8 cellular contexts compared by ENCODE assay signal in genomic region chr6:97394160-97394748, GRCh38.
DNase-seq lines count a peak whose midpoint lies in the region; ATAC-seq, FAIRE-seq and TF ChIP-seq lines count a peak whose summit lies in the region.

No MANE protein-coding gene starts in this region.

- ATAC-seq in HG03565 (IDR thresholded peaks at IDR 0.05; ENCODE audit: unreplicated experiment), result peak; percentile 93
- peak; percentile 83 for ATAC-seq in foreskin keratinocyte

- peak; percentile 91 for FAIRE-seq in G401.6 (lab: Jason Lieb, UNC)

- H3K9me3 Mint-ChIP-seq in activated T-helper 1 cell treated with anti-CD3 and anti-CD28 coated beads, Interleukin-12 subunit alpha, Interleukin-12 subunit beta, Interleukin-2, Interleukin-4 antibody, amounts not matched to agents 30 ng/mL and 10 ng/mL and 1 ng/mL, durations not matched to agents 14 hours and 24 hours and 36 hours, result no peaks in the 10 kb centered on the region

- no peak overlapping the region for H3K27ac ChIP-seq in foreskin keratinocyte

- no peaks in the 10 kb centered on the region for H3K36me3 Mint-ChIP-seq in activated T-helper 1 cell treated with anti-CD3 and anti-CD28 coated beads, Interleukin-12 subunit alpha, Interleukin-12 subunit beta, Interleukin-2, Interleukin-4 antibody, amounts not matched to agents 30 ng/mL and 10 ng/mL and 1 ng/mL, durations not matched to agents 14 hours and 24 hours and 36 hours (ENCODE audit: low read depth)

- peaks cover 13% of the 10 kb centered on the region for H3K27me3 Mint-ChIP-seq in activated T-helper 1 cell treated with anti-CD3 and anti-CD28 coated beads, Interleukin-12 subunit alpha, Interleukin-12 subunit beta, Interleukin-2, Interleukin-4 antibody, amounts not matched to agents 30 ng/mL and 10 ng/mL and 1 ng/mL, durations not matched to agents 14 hours and 24 hours and 36 hours (ENCODE audit: insufficient read depth)

- no peak overlapping the region for H3K4me3 Mint-ChIP-seq in activated T-helper 1 cell treated with anti-CD3 and anti-CD28 coated beads, Interleukin-12 subunit alpha, Interleukin-12 subunit beta, Interleukin-2, Interleukin-4 antibody, amounts not matched to agents 30 ng/mL and 10 ng/mL and 1 ng/mL, durations not matched to agents 14 hours and 24 hours and 36 hours

- no peaks in the 10 kb centered on the region for H3K4me1 Mint-ChIP-seq in activated T-helper 1 cell treated with anti-CD3 and anti-CD28 coated beads, Interleukin-12 subunit alpha, Interleukin-12 subunit beta, Interleukin-2, Interleukin-4 antibody, amounts not matched to agents 30 ng/mL and 10 ng/mL and 1 ng/mL, durations not matched to agents 14 hours and 24 hours and 36 hours (ENCODE audit: low read depth)

- peak; percentile 54 for DNase-seq in GM20000 (ENCODE audit: low spot score)
- peak; percentile 2 for DNase-seq in NOMO-1 treated with dmso at 0.1 percent for 144 hours (lab: John Stamatoyannopoulos, UW; ENCODE audit: unreplicated experiment)
- DNase-seq in activated T-helper 1 cell treated with anti-CD3 and anti-CD28 coated beads, Interleukin-12 subunit alpha, Interleukin-12 subunit beta, Interleukin-2, Interleukin-4 antibody, amounts not matched to agents 30 ng/mL and 10 ng/mL and 1 ng/mL, durations not matched to agents 14 hours and 24 hours and 36 hours (ENCODE audit: low spot score), result peak; percentile 24
- peak; percentile 5 to 43 for DNase-seq in foreskin keratinocyte
- peak; percentile 79 for DNase-seq in pons (ENCODE audit: low spot score)
- DNase-seq in NK-92 (lab: John Stamatoyannopoulos, UW; ENCODE audit: unreplicated experiment), result no peak

- H3K27ac Mint-ChIP-seq in activated T-helper 1 cell treated with anti-CD3 and anti-CD28 coated beads, Interleukin-12 subunit alpha, Interleukin-12 subunit beta, Interleukin-2, Interleukin-4 antibody, amounts not matched to agents 30 ng/mL and 10 ng/mL and 1 ng/mL, durations not matched to agents 14 hours and 24 hours and 36 hours, result no peak overlapping the region

- TF ChIP-seq CTCF in GM20000 (IDR thresholded peaks at IDR 0.05; ENCODE audit: extremely low read depth, missing control alignments) (peak; percentile 66), foreskin keratinocyte (conservative IDR thresholded peaks at IDR 0.05) (peak; percentile 89)

- intact Hi-C loops in activated T-helper 1 cell treated with anti-CD3 and anti-CD28 coated beads, Interleukin-12 subunit alpha, Interleukin-12 subunit beta, Interleukin-2, Interleukin-4 antibody, amounts not matched to agents 30 ng/mL and 10 ng/mL and 1 ng/mL, durations not matched to agents 14 hours and 24 hours and 36 hours (cut with micrococcal nuclease), result loop anchor here (1.0 to 10.0 kb wide), 5 partner anchors 111 to 768 kb away; partner anchors contain the start of genes KLHL32 and MMS22L

- no peaks in the 10 kb centered on the region for H3K27me3 ChIP-seq in foreskin keratinocyte

- H3K4me1 ChIP-seq in foreskin keratinocyte, result no peaks in the 10 kb centered on the region
